In genomic region chr9:130129425-130130061, GRCh38 we compare ENCODE assay signal across 8 cellular contexts. TPM values are rescaled to one million over a fixed set of nuclear protein-coding genes. Genes with fewer than 3 reads are reported as not detected.
A peak's percentile ranks its signal among the peaks of the same experiment; 100 is the strongest.
DNase-seq lines count a peak whose midpoint lies in the region; ATAC-seq and TF ChIP-seq lines count a peak whose summit lies in the region.

No MANE protein-coding gene starts in this region.

- no peak for TF ChIP-seq CTCF in fibroblast of lung (conservative IDR thresholded peaks at IDR 0.05 in 1 of 2, IDR thresholded peaks at IDR 0.05 in 1 of 2; ENCODE audit: low read depth in 1 of 2, low read length in 2 of 2)

- H3K36me3 ChIP-seq in fibroblast of lung (ENCODE audit: control insufficient read depth, insufficient read depth, low read length) (peaks cover 8% of the 10 kb centered on the region), H7 (replicated peaks; ENCODE audit: control insufficient read depth, insufficient read depth, low read length) (peaks cover 7% of the 10 kb centered on the region)

- no peaks in the 10 kb centered on the region for H4K20me1 ChIP-seq in fibroblast of lung (ENCODE audit: control insufficient read depth, extremely low read depth, insufficient read depth, low read length)

- peak overlapping the region; percentile 87 for H3K27ac ChIP-seq in fibroblast of lung (ENCODE audit: insufficient read depth, low read length)

- no peaks in the 10 kb centered on the region for H3K27me3 ChIP-seq in fibroblast of lung (ENCODE audit: control insufficient read depth, insufficient read depth, low read length)
- no peaks in the 10 kb centered on the region for H3K27me3 ChIP-seq in H7 (ENCODE audit: control insufficient read depth, insufficient read depth, low read length)

- peaks cover 20% of the 10 kb centered on the region for H3K4me1 ChIP-seq in fibroblast of lung (ENCODE audit: control insufficient read depth, extremely low read depth, insufficient read depth, low read length)

- no peak overlapping the region for H3K4me3 ChIP-seq in fibroblast of lung (replicated peaks in 1 of 4; ENCODE audit: control extremely low read depth in 1 of 4, insufficient read depth in 1 of 4, low read depth in 3 of 4, low read length in 4 of 4)
- no peak overlapping the region for H3K4me3 ChIP-seq in H7 (ENCODE audit: insufficient read depth, low read depth, low read length)

- ATAC-seq in GM21717 (IDR thresholded peaks at IDR 0.05; ENCODE audit: unreplicated experiment) (peak; percentile 15), GM19324 (IDR thresholded peaks at IDR 0.05; ENCODE audit: low FRiP score, unreplicated experiment) (no peak)

- no peak overlapping the region for H2AFZ ChIP-seq in fibroblast of lung (ENCODE audit: low read length)

- peak overlapping the region; percentile 46 for H3K4me2 ChIP-seq in fibroblast of lung (ENCODE audit: extremely low read depth, insufficient read depth, low read length)

- no peaks in the 10 kb centered on the region for H3K79me2 ChIP-seq in fibroblast of lung (ENCODE audit: control insufficient read depth, insufficient read depth, low read length)

- H3K9ac ChIP-seq in fibroblast of lung (ENCODE audit: insufficient read depth, low read length) = peak overlapping the region; percentile 68

- peak; percentile 20 to 28 for DNase-seq in activated CD4-positive, alpha-beta T cell treated with anti-CD3 and anti-CD28 coated beads, Interleukin-2, amount 50 U/mL, for 4 hours
- DNase-seq in fibroblast of lung (ENCODE audit: low read depth in 2 of 2) (peak; percentile 66 to 71), H7 (no peak), NCI-H128 (lab: John Stamatoyannopoulos, UW; ENCODE audit: unreplicated experiment) (no peak), NCI-H187 treated with DMSO at 0.1 percent for 48 hours (lab: John Stamatoyannopoulos, UW) (no peak)
- DNase-seq in stimulated activated CD4-positive, alpha-beta T cell treated with anti-CD3 and anti-CD28 coated beads, Interleukin-15, amount 100 ng/mL, for 24 hours = peak; percentile 52

- no peaks in the 10 kb centered on the region for H3K9me3 ChIP-seq in fibroblast of lung (ENCODE audit: control insufficient read depth, insufficient read depth, low read depth, low read length)

RNA-seq across cellular contexts. Expression of gene NCS1, which starts 42.7 kb away (rescaled TPM):
- total RNA-seq in fibroblast of lung = 37.5 and 52.0 TPM in 2 replicates
- polyA plus RNA-seq in fibroblast of lung = 44.9 and 89.4 TPM in 2 replicates
- 37.5 and 69.5 TPM in 2 replicates for polyA plus RNA-seq in fibroblast of lung (2012)
- polyA minus RNA-seq in fibroblast of lung (ENCODE audit: low replicate concordance) = 57.6 and 107 TPM in 2 replicates
- 24.6 and 28.3 TPM in 2 replicates for total RNA-seq in H7 (2014; rRNA removed; shearing (Covaris generic))

Comparison
In these comparisons a context has a peak if more than half of its experiments do, and no peak if none do; other contexts are left out.
1. DNase-seq: peak in activated CD4-positive, alpha-beta T cell treated with anti-CD3 and anti-CD28 coated beads, Interleukin-2, amount 50 U/mL, for 4 hours (2 of 2), fibroblast of lung (2 of 2) and stimulated activated CD4-positive, alpha-beta T cell treated with anti-CD3 and anti-CD28 coated beads, Interleukin-15, amount 100 ng/mL, for 24 hours (single experiment); none in H7 (single experiment), NCI-H128 (single experiment) and NCI-H187 treated with DMSO at 0.1 percent for 48 hours (single experiment).